Comparison of ENCODE assay signal across 21 cellular contexts in genomic region chr2:32852821-32853220, GRCh38.
A peak's percentile ranks its signal among the peaks of the same experiment; 100 is the strongest.
DNase-seq lines count a peak whose midpoint lies in the region; ATAC-seq, FAIRE-seq and TF ChIP-seq lines count a peak whose summit lies in the region.
"Had no signal": no experiment of that assay in that cellular context is flagged by ENCODE, and none has a peak within 500 bp of the region (broad histone marks: within the 10 kb centered on the region; RNA-seq: fewer than 3 reads in every experiment).

No MANE protein-coding gene starts in this region.

- BruUV-seq in HepG2 (replicated peaks; lab: Mats Ljungman, UMichigan) (no TSS peak), K562 (replicated peaks; lab: Mats Ljungman, UMichigan) (no TSS peak)

- H3K4me3 ChIP-seq in HepG2 (replicated peaks in 1 of 3; ENCODE audit: insufficient read depth in 1 of 3, low read depth in 2 of 3, low read length in 3 of 3) (no peak overlapping the region), right lobe of liver (no peak overlapping the region), K562 (no peak overlapping the region)
- H3K4me3 ChIP-seq: GM23338 had no signal

- H2AFZ ChIP-seq in HepG2 (ENCODE audit: low read length) (no peak overlapping the region), K562 (ENCODE audit: low read depth, low read length) (peak overlapping the region; percentile 35; the same call in 1 of the 2 replicates)
- H2AFZ ChIP-seq: GM23338 had no signal

- no peak for TF ChIP-seq CTCF in HepG2 (CRISPR knock-in tag; IDR thresholded peaks at IDR 0.05)
- no peak for TF ChIP-seq CTCF in right lobe of liver (IDR thresholded peaks at IDR 0.05)
- no peak for TF ChIP-seq CTCF in K562 (IDR thresholded peaks at IDR 0.05 in 2 of 3, conservative IDR thresholded peaks at IDR 0.05 in 1 of 3; ENCODE audit: insufficient read depth in 2 of 3, low read depth in 1 of 3, low read length in 3 of 3)

- H3K27ac Mint-ChIP-seq in activated CD4-positive, alpha-beta memory T cell treated with anti-CD3 and anti-CD28 coated beads for 36 hours = no peak overlapping the region
- H3K27ac Mint-ChIP-seq: GM23338 had no signal

- H3K36me3 ChIP-seq in HepG2 (replicated peaks in 1 of 2; ENCODE audit: control insufficient read depth in 1 of 2, insufficient read depth in 2 of 2, low read length in 2 of 2) = no peaks in the 10 kb centered on the region
- H3K36me3 ChIP-seq in right lobe of liver = no peaks in the 10 kb centered on the region
- H3K36me3 ChIP-seq in K562 (ENCODE audit: control insufficient read depth, insufficient read depth, low read length) = no peaks in the 10 kb centered on the region

- no peak overlapping the region for H3K9ac ChIP-seq in HepG2 (ENCODE audit: insufficient read depth, low read depth, low read length)
- no peak overlapping the region for H3K9ac ChIP-seq in K562 (ENCODE audit: insufficient read depth in 1 of 2, low read depth in 2 of 2, low read length in 2 of 2)

- POLR2A ChIA-PET in HepG2 (lab: Yijun Ruan, JAX) = no interaction called here
- POLR2A ChIA-PET in K562 (lab: Yijun Ruan, JAX) = no interaction called here
- POLR2A ChIA-PET in activated CD4-positive, alpha-beta memory T cell treated with anti-CD3 and anti-CD28 coated beads for 36 hours (lab: Charles Lee) = no interaction called here

- ATAC-seq in HepG2 (no peak), right lobe of liver (no peak), K562 (no peak)
- ATAC-seq in activated T-cell treated with anti-CD3 and anti-CD28 coated beads, Interleukin-2, amount 50 U/mL, for 4 hours = no peak
- ATAC-seq: GM23338, PC-3 had no signal

- intact Hi-C loops in HepG2 (cut with micrococcal nuclease; ENCODE audit: unreplicated experiment) = no loop called here
- intact Hi-C loops in right lobe of liver (cut with DNase I) = no loop called here
- intact Hi-C loops in K562 (cut with micrococcal nuclease) = no loop called here
- intact Hi-C loops in activated CD4-positive, alpha-beta memory T cell treated with anti-CD3 and anti-CD28 coated beads for 36 hours (cut with micrococcal nuclease) = no loop called here

- no peaks in the 10 kb centered on the region for H3K9me3 Mint-ChIP-seq in activated CD4-positive, alpha-beta memory T cell treated with anti-CD3 and anti-CD28 coated beads for 36 hours
- no peaks in the 10 kb centered on the region for H3K9me3 Mint-ChIP-seq in activated T-cell treated with anti-CD3 and anti-CD28 coated beads, Interleukin-2, amount 50 U/mL, for 4 hours
- H3K9me3 Mint-ChIP-seq: GM23338 had no signal

- no peak for TF ChIP-seq EP300 in HepG2 (IDR thresholded peaks at IDR 0.05; ENCODE audit: low read depth in 2 of 2, low read length in 2 of 2)
- no peak for TF ChIP-seq EP300 in HepG2 (CRISPR knock-in tag; IDR thresholded peaks at IDR 0.05; ENCODE audit: borderline replicate concordance)
- TF ChIP-seq EP300 in K562 (IDR thresholded peaks at IDR 0.05; ENCODE audit: low read length) = no peak

- H3K79me2 ChIP-seq in HepG2 (ENCODE audit: insufficient read depth, low read length) (no peaks in the 10 kb centered on the region), K562 (ENCODE audit: control insufficient read depth, insufficient read depth, low read length) (no peaks in the 10 kb centered on the region)

- H3K4me1 ChIP-seq in HepG2 (ENCODE audit: insufficient read depth, low read length) (no peaks in the 10 kb centered on the region), right lobe of liver (no peaks in the 10 kb centered on the region), K562 (replicated peaks in 1 of 2; ENCODE audit: control insufficient read depth in 2 of 2, insufficient read depth in 2 of 2, low read length in 2 of 2) (no peaks in the 10 kb centered on the region; a peak in 1 of 5 replicates)

- TF ChIP-seq POLR2A in HepG2 (IDR thresholded peaks at IDR 0.05; ENCODE audit: insufficient read depth in 1 of 2, low read depth in 2 of 2, low read length in 2 of 2) = no peak
- TF ChIP-seq POLR2A in right lobe of liver (IDR thresholded peaks at IDR 0.05) = no peak
- no peak for TF ChIP-seq POLR2A in K562 (conservative IDR thresholded peaks at IDR 0.05)

- in situ Hi-C loops in HepG2 (cut with HindIII; ENCODE audit: extremely low pct_ligation_motif_present, low pct_unique_long_range_greater_than_20kb) = no loop called here
- in situ Hi-C loops in K562 (cut with MboI) = no loop called here

- no peaks in the 10 kb centered on the region for H3K9me1 ChIP-seq in K562 (ENCODE audit: control insufficient read depth, insufficient read depth, low read length)

- H3K4me1 Mint-ChIP-seq in activated CD4-positive, alpha-beta memory T cell treated with anti-CD3 and anti-CD28 coated beads for 36 hours (ENCODE audit: low read depth) = no peaks in the 10 kb centered on the region
- no peaks in the 10 kb centered on the region for H3K4me1 Mint-ChIP-seq in activated T-cell treated with anti-CD3 and anti-CD28 coated beads, Interleukin-2, amount 50 U/mL, for 4 hours (ENCODE audit: low read depth)

- TF ChIP-seq RAD21 in HepG2 (CRISPR knock-in tag; IDR thresholded peaks at IDR 0.05) = no peak
- TF ChIP-seq RAD21 in K562 (CRISPR knock-in tag; conservative IDR thresholded peaks at IDR 0.05 in 1 of 2, IDR thresholded peaks at IDR 0.05 in 1 of 2) = no peak

- H3K27me3 ChIP-seq in HepG2 (ENCODE audit: control insufficient read depth in 1 of 2, insufficient read depth in 2 of 2, low read length in 2 of 2) (peaks cover 5 to 30% of the 10 kb centered on the region in 2 experiments; a peak in 3 of 5 replicates), right lobe of liver (no peaks in the 10 kb centered on the region), K562 (ENCODE audit: control insufficient read depth in 2 of 2, insufficient read depth in 2 of 2, low read length in 2 of 2) (peaks cover 15 to 23% of the 10 kb centered on the region in 2 experiments; a peak in 4 of 5 replicates)

- H3K9me3 ChIP-seq in HepG2 (ENCODE audit: low read length) = no peaks in the 10 kb centered on the region
- H3K9me3 ChIP-seq in right lobe of liver = no peaks in the 10 kb centered on the region
- H3K9me3 ChIP-seq in K562 (replicated peaks; ENCODE audit: control insufficient read depth, insufficient read depth, low read depth, low read length) = no peaks in the 10 kb centered on the region

- peaks cover 8% of the 10 kb centered on the region for H3K27me3 Mint-ChIP-seq in activated CD4-positive, alpha-beta memory T cell treated with anti-CD3 and anti-CD28 coated beads for 36 hours
- H3K27me3 Mint-ChIP-seq in activated T-cell treated with anti-CD3 and anti-CD28 coated beads, Interleukin-2, amount 50 U/mL, for 4 hours (ENCODE audit: low read depth) = peaks cover 17% of the 10 kb centered on the region

- H3K4me2 ChIP-seq in HepG2 (ENCODE audit: low read depth, low read length) (no peak overlapping the region), K562 (ENCODE audit: insufficient read depth, low read length) (no peak overlapping the region)
- H3K4me2 ChIP-seq: GM23338 had no signal

- CTCF ChIA-PET in HepG2 (lab: Yijun Ruan, JAX; ENCODE audit: low intra/inter-chr PET ratio, low total read pairs) (no interaction called here), K562 (lab: Yijun Ruan, JAX; ENCODE audit: low intra/inter-chr PET ratio) (no interaction called here)
- CTCF ChIA-PET in activated CD4-positive, alpha-beta memory T cell treated with anti-CD3 and anti-CD28 coated beads for 36 hours (lab: Charles Lee) = no interaction called here

- H3K27ac ChIP-seq in HepG2 (ENCODE audit: extremely low read length, insufficient read depth, low read length) (no peak overlapping the region), right lobe of liver (no peak overlapping the region), K562 (ENCODE audit: extremely low read depth, low read depth, low read length) (no peak overlapping the region)
- H3K27ac ChIP-seq: C4-2B had no signal

- H3K4me3 Mint-ChIP-seq in activated CD4-positive, alpha-beta memory T cell treated with anti-CD3 and anti-CD28 coated beads for 36 hours = no peak overlapping the region
- no peak overlapping the region for H3K4me3 Mint-ChIP-seq in activated T-cell treated with anti-CD3 and anti-CD28 coated beads, Interleukin-2, amount 50 U/mL, for 4 hours
- H3K4me3 Mint-ChIP-seq: GM23338 had no signal

- H4K20me1 ChIP-seq in HepG2 (ENCODE audit: insufficient read depth, low read length) (no peaks in the 10 kb centered on the region), K562 (replicated peaks; ENCODE audit: control insufficient read depth, insufficient read depth, low read length) (no peaks in the 10 kb centered on the region)

- no peaks in the 10 kb centered on the region for H3K36me3 Mint-ChIP-seq in activated CD4-positive, alpha-beta memory T cell treated with anti-CD3 and anti-CD28 coated beads for 36 hours
- no peaks in the 10 kb centered on the region for H3K36me3 Mint-ChIP-seq in activated T-cell treated with anti-CD3 and anti-CD28 coated beads, Interleukin-2, amount 50 U/mL, for 4 hours (ENCODE audit: insufficient read depth)

- no peak for DNase-seq in HepG2 (ENCODE audit: low spot score)
- DNase-seq in right lobe of liver = no peak
- DNase-seq in K562 (ENCODE audit: extremely low read depth in 1 of 4, low spot score in 3 of 4) = no peak
- DNase-seq in kidney tubule cell (ENCODE audit: low spot score) = peak; percentile 41
- DNase-seq in activated CD4-positive, alpha-beta memory T cell treated with anti-CD3 and anti-CD28 coated beads for 36 hours = no peak
- no peak for DNase-seq in NCI-H187 treated with DMSO at 0.1 percent for 48 hours (lab: John Stamatoyannopoulos, UW)
- DNase-seq in activated gamma-delta T cell (lab: John Stamatoyannopoulos, UW) = no peak
- DNase-seq in activated T-cell treated with anti-CD3 and anti-CD28 coated beads, Interleukin-2, amount 50 U/mL, for 4 hours = no peak
- DNase-seq: DND-41, HCEC 1CT, KBM-7, NCI-H1105, NCI-H2081 treated with DMSO at 0.1 percent for 48 hours, NCI-H226, NCI-H524, NCI-H82, PC-3 had no signal

- 38% methylated on average over 4 of the region's 4 CpGs for WGBS in HepG2 (ENCODE audit: low lambda C conversion rate)
- 90% methylated on average over 4 of the region's 4 CpGs for WGBS in right lobe of liver (ENCODE audit: insufficient coverage, low coverage, low lambda C conversion rate, missing lambda C conversion rate)
- 26% methylated on average over 4 of the region's 4 CpGs for WGBS in K562 (ENCODE audit: insufficient coverage, low coverage, missing lambda C conversion rate)

- FAIRE-seq in HepG2 (lab: Jason Lieb, UNC) = no peak
- FAIRE-seq in K562 (lab: Jason Lieb, UNC) = no peak
- FAIRE-seq: A204.1, GM19239 had no signal

TF ChIP-seq in K562, 482 proteins besides CTCF, POLR2A, EP300 and RAD21 (continues in another document):
- TF ChIP-seq CREB1 (IDR thresholded peaks at IDR 0.05) (no peak), CREB1 (CRISPR knock-in tag; IDR thresholded peaks at IDR 0.05) (no peak), LARP7 (IDR thresholded peaks at IDR 0.05) (no peak)

Comparison
In these comparisons a context has a peak if more than half of its experiments do, and no peak if none do; other contexts are left out.
1. Of the 241 proteins assayed by ChIP-seq in both HepG2 and K562: peak only in HepG2: MNT; only in K562: TFE3; in both: RAD51; in neither: 238.